17 cellular contexts compared by ENCODE assay signal in the genomic region with DNA sequence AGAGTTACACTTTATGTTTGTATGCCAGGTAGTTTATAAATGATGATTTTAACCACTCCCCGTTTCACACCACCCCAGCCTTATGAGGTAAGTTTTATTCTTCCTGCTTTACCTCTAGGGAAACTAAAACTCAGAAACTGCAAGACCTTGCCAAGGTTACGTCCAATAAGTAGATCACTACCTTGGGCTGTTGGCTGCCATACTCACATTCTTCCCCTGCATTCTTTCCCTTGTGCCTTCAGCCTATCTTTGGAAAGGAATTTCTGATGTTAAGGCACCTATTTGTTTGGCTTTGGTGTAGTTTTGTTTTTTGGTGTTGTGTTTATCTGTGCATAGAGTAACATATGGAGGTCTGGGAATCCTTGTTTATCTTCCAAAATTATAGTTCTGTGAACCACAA.
DNase-seq lines count a peak whose midpoint lies in the region; ATAC-seq and TF ChIP-seq lines count a peak whose summit lies in the region.
"Had no signal": no experiment of that assay in that cellular context is flagged by ENCODE, and none has a peak within 500 bp of the region (broad histone marks: within the 10 kb centered on the region; RNA-seq: fewer than 3 reads in every experiment).

No MANE protein-coding gene starts in this region.

- H3K27me3 Mint-ChIP-seq in T-helper 17 cell = no peaks in the 10 kb centered on the region
- H3K27me3 Mint-ChIP-seq: CD4-positive, alpha-beta T cell had no signal

- H3K4me3 ChIP-seq in esophagus squamous epithelium (no peak overlapping the region), smooth muscle cell (no peak overlapping the region), colonic mucosa (no peak overlapping the region)
- H3K4me3 ChIP-seq: PC-9, prostate gland, testis had no signal

- peaks cover 10% of the 10 kb centered on the region for H3F3A ChIP-seq in smooth muscle cell (ENCODE audit: low read depth)

- no peak overlapping the region for H2AFZ ChIP-seq in smooth muscle cell (ENCODE audit: low read depth)
- H2AFZ ChIP-seq: PC-9 had no signal

- intact Hi-C loops in Right ventricle myocardium superior (cut with DNase I) (no loop called here), cardiac septum (cut with DNase I) (no loop called here), esophagus squamous epithelium (cut with DNase I) (no loop called here), colonic mucosa (cut with DNase I) (no loop called here)

- peaks cover 59% of the 10 kb centered on the region for H3K79me2 ChIP-seq in smooth muscle cell (ENCODE audit: low read depth)

- H3K27ac ChIP-seq in esophagus squamous epithelium (peak overlapping the region in 3 of 4 donors; percentile 5 to 60 (median 58)), smooth muscle cell (ENCODE audit: low read depth) (peak overlapping the region; percentile 85), colonic mucosa (no peak overlapping the region)
- H3K27ac ChIP-seq: PC-9, prostate gland, testis had no signal

- peaks cover 5 to 52% (median 22%) of the 10 kb centered on the region in 3 donors for H3K4me1 ChIP-seq in esophagus squamous epithelium
- peaks cover 21% of the 10 kb centered on the region for H3K4me1 ChIP-seq in smooth muscle cell (ENCODE audit: low read depth)
- no peaks in the 10 kb centered on the region for H3K4me1 ChIP-seq in colonic mucosa
- H3K4me1 ChIP-seq: prostate gland, testis had no signal

- no peak overlapping the region for H3K4me3 Mint-ChIP-seq in T-helper 17 cell
- H3K4me3 Mint-ChIP-seq: CD4-positive, alpha-beta T cell; endodermal cell; naive thymus-derived CD8-positive, alpha-beta T cell had no signal

- H3K27me3 ChIP-seq in esophagus squamous epithelium = no peaks in the 10 kb centered on the region
- no peaks in the 10 kb centered on the region for H3K27me3 ChIP-seq in smooth muscle cell (ENCODE audit: low read depth)
- H3K27me3 ChIP-seq in colonic mucosa = no peaks in the 10 kb centered on the region
- H3K27me3 ChIP-seq: testis had no signal

- peak overlapping the region; percentile 72 for H3K4me2 ChIP-seq in smooth muscle cell
- H3K4me2 ChIP-seq: PC-9 had no signal

- no peak for TF ChIP-seq CTCF in esophagus squamous epithelium (IDR thresholded peaks at IDR 0.05)
- no peak for TF ChIP-seq CTCF in smooth muscle cell (IDR thresholded peaks at IDR 0.05; ENCODE audit: borderline replicate concordance, insufficient read depth, poor library complexity, severe bottlenecking)
- TF ChIP-seq CTCF in colonic mucosa (IDR thresholded peaks at IDR 0.05) = no peak

- H3K36me3 Mint-ChIP-seq in T-helper 17 cell (ENCODE audit: low read depth) = peaks cover 2% of the 10 kb centered on the region

- no peak overlapping the region for H3K9ac ChIP-seq in smooth muscle cell (ENCODE audit: low read depth)
- H3K9ac ChIP-seq in colonic mucosa (ENCODE audit: low read depth in 2 of 2, low read length in 2 of 2) = no peak overlapping the region

- H3K9me3 ChIP-seq in T-helper 17 cell (ENCODE audit: control insufficient read depth, low read length, poor library complexity, severe bottlenecking) (peaks cover 2% of the 10 kb centered on the region), esophagus squamous epithelium (no peaks in the 10 kb centered on the region), smooth muscle cell (replicated peaks; ENCODE audit: low read depth) (no peaks in the 10 kb centered on the region), colonic mucosa (no peaks in the 10 kb centered on the region)
- H3K9me3 ChIP-seq: prostate gland, testis had no signal

- ATAC-seq in Right ventricle myocardium superior (ENCODE audit: poor library complexity) (peak; percentile 55), T-helper 17 cell (no peak)
- ATAC-seq: naive thymus-derived CD8-positive, alpha-beta T cell had no signal

- DNase-seq in Right ventricle myocardium superior (no peak), cardiac septum (ENCODE audit: low spot score) (no peak), T-helper 17 cell (no peak), esophagus squamous epithelium (lab: John Stamatoyannopoulos, UW) (no peak), smooth muscle cell (lab: John Stamatoyannopoulos, UW; ENCODE audit: unreplicated experiment) (no peak), colonic mucosa (no peak), 8988T (no peak), activated gamma-delta T cell (lab: John Stamatoyannopoulos, UW) (no peak)
- DNase-seq: activated CD4-positive, CD25-positive, alpha-beta regulatory T cell; CD4-positive, alpha-beta T cell; endodermal cell; naive thymus-derived CD8-positive, alpha-beta T cell; NCI-H1694 treated with DMSO at 0.1 percent for 48 hours; NCI-H82; testis had no signal

- peak overlapping the region; percentile 22 for H3K27ac Mint-ChIP-seq in T-helper 17 cell
- H3K27ac Mint-ChIP-seq: CD4-positive, alpha-beta T cell; endodermal cell; naive thymus-derived CD8-positive, alpha-beta T cell had no signal

- H3K4me1 Mint-ChIP-seq in T-helper 17 cell = peaks cover 41% of the 10 kb centered on the region

- 30 to 57% methylated on average over 2 of the region's 2 CpGs for WGBS in esophagus squamous epithelium, 2 donors
- 89% methylated on average over 2 of the region's 2 CpGs for whole genome bisulfite sequencing in smooth muscle cell (ENCODE audit: low lambda C conversion rate)

- TF ChIP-seq POLR2A in esophagus squamous epithelium (IDR thresholded peaks at IDR 0.05) = no peak

- H3K36me3 ChIP-seq in esophagus squamous epithelium = no peaks in the 10 kb centered on the region
- H3K36me3 ChIP-seq in smooth muscle cell (ENCODE audit: low read depth) = no peaks in the 10 kb centered on the region
- no peaks in the 10 kb centered on the region for H3K36me3 ChIP-seq in colonic mucosa
- H3K36me3 ChIP-seq: prostate gland had no signal

- peaks cover 3% of the 10 kb centered on the region for H4K20me1 ChIP-seq in smooth muscle cell (ENCODE audit: low read depth)
